ENCODE assay signal across 20 cellular contexts in genomic region chr14:32225378-32225920, GRCh38. TPM values are rescaled to one million over a fixed set of nuclear protein-coding genes. Genes with fewer than 3 reads are reported as not detected.
DNase-seq lines count a peak whose midpoint lies in the region; ATAC-seq, FAIRE-seq and TF ChIP-seq lines count a peak whose summit lies in the region.
"Had no signal": no experiment of that assay in that cellular context is flagged by ENCODE, and none has a peak within 500 bp of the region (broad histone marks: within the 10 kb centered on the region; RNA-seq: fewer than 3 reads in every experiment).

No MANE protein-coding gene starts in this region.

- H3K36me3 ChIP-seq in mesodermal cell (ENCODE audit: control insufficient read depth, insufficient read depth, low read length) (no peaks in the 10 kb centered on the region), upper lobe of left lung (no peaks in the 10 kb centered on the region)
- H3K36me3 ChIP-seq: pancreas had no signal

- peak overlapping the region; percentile 93 for H3K27ac Mint-ChIP-seq in chondrocyte (ENCODE audit: unreplicated experiment)
- H3K27ac Mint-ChIP-seq in activated CD4-positive, alpha-beta T cell treated with anti-CD3 and anti-CD28 coated beads for 36 hours, result no peak overlapping the region
- H3K27ac Mint-ChIP-seq: activated T-helper 17 cell treated with anti-CD3 and anti-CD28 coated beads, Interleukin-2, amount 50 U/mL, for 72 hours; CD14-positive monocyte had no signal

- H3K9me3 Mint-ChIP-seq in chondrocyte (ENCODE audit: low read depth), result no peaks in the 10 kb centered on the region
- no peaks in the 10 kb centered on the region for H3K9me3 Mint-ChIP-seq in activated CD4-positive, alpha-beta T cell treated with anti-CD3 and anti-CD28 coated beads for 36 hours (ENCODE audit: low read depth)
- H3K9me3 Mint-ChIP-seq: activated T-helper 17 cell treated with anti-CD3 and anti-CD28 coated beads, Interleukin-2, amount 50 U/mL, for 72 hours; CD14-positive monocyte had no signal

- H3K4me3 ChIP-seq in mesodermal cell (ENCODE audit: extremely low read depth, insufficient read depth, low read length, poor library complexity, severe bottlenecking) (no peak overlapping the region), upper lobe of left lung (no peak overlapping the region)
- H3K4me3 ChIP-seq: pancreas, SK-N-MC had no signal

- no peaks in the 10 kb centered on the region for H3K36me3 Mint-ChIP-seq in chondrocyte (ENCODE audit: low read depth)
- H3K36me3 Mint-ChIP-seq in activated CD4-positive, alpha-beta T cell treated with anti-CD3 and anti-CD28 coated beads for 36 hours (ENCODE audit: low read depth), result no peaks in the 10 kb centered on the region
- H3K36me3 Mint-ChIP-seq: CD14-positive monocyte had no signal

- TF ChIP-seq CTCF in chondrocyte (IDR thresholded peaks at IDR 0.05) (no peak), upper lobe of left lung (IDR thresholded peaks at IDR 0.05) (no peak)

- H3K27me3 ChIP-seq in upper lobe of left lung, result no peaks in the 10 kb centered on the region
- H3K27me3 ChIP-seq: pancreas had no signal

- WGBS in mesodermal cell (ENCODE audit: insufficient coverage in 2 of 2), 2 experiments, result 78 to 100% methylated on average over 1 of the region's 1 CpG
- whole genome bisulfite sequencing in upper lobe of left lung, 2 donors, result 0 to 72% methylated on average over 1 of the region's 1 CpG

- no peaks in the 10 kb centered on the region for H3K27me3 Mint-ChIP-seq in chondrocyte (ENCODE audit: low read depth)
- H3K27me3 Mint-ChIP-seq in activated CD4-positive, alpha-beta T cell treated with anti-CD3 and anti-CD28 coated beads for 36 hours, result no peaks in the 10 kb centered on the region

- POLR2A ChIA-PET in activated CD4-positive, alpha-beta T cell treated with anti-CD3 and anti-CD28 coated beads for 36 hours (lab: Charles Lee), result no interaction called here

- FAIRE-seq in HTR-8/SVneo (lab: Jason Lieb, UNC), result no peak
- FAIRE-seq: endothelial cell of umbilical vein, pancreas, TTC549 had no signal

- no peaks in the 10 kb centered on the region for H3K9me3 ChIP-seq in mesodermal cell (ENCODE audit: control insufficient read depth, low read length)
- no peaks in the 10 kb centered on the region for H3K9me3 ChIP-seq in upper lobe of left lung
- H3K9me3 ChIP-seq: pancreas had no signal

- peaks cover 44% of the 10 kb centered on the region for H3K4me1 Mint-ChIP-seq in chondrocyte (ENCODE audit: low read depth)
- H3K4me1 Mint-ChIP-seq in activated CD4-positive, alpha-beta T cell treated with anti-CD3 and anti-CD28 coated beads for 36 hours, result no peaks in the 10 kb centered on the region
- H3K4me1 Mint-ChIP-seq: activated T-helper 17 cell treated with anti-CD3 and anti-CD28 coated beads, Interleukin-2, amount 50 U/mL, for 72 hours had no signal

- TF ChIP-seq POLR2A in upper lobe of left lung (IDR thresholded peaks at IDR 0.05), result no peak

- no peak for TF ChIP-seq EP300 in upper lobe of left lung (IDR thresholded peaks at IDR 0.05)

- no peak overlapping the region for H3K4me3 Mint-ChIP-seq in chondrocyte (ENCODE audit: unreplicated experiment)
- no peak overlapping the region for H3K4me3 Mint-ChIP-seq in activated CD4-positive, alpha-beta T cell treated with anti-CD3 and anti-CD28 coated beads for 36 hours
- H3K4me3 Mint-ChIP-seq: activated T-helper 17 cell treated with anti-CD3 and anti-CD28 coated beads, Interleukin-2, amount 50 U/mL, for 72 hours; CD14-positive monocyte had no signal

- H3K4me1 ChIP-seq in mesodermal cell (ENCODE audit: control insufficient read depth, insufficient read depth, low read length, poor library complexity, severe bottlenecking) (peaks cover 2% of the 10 kb centered on the region), upper lobe of left lung (peaks cover 0 to 7% (median 0%) of the 10 kb centered on the region in 4 donors)
- H3K4me1 ChIP-seq: pancreas had no signal

- intact Hi-C loops in activated CD4-positive, alpha-beta T cell treated with anti-CD3 and anti-CD28 coated beads for 36 hours (cut with DNase I, micrococcal nuclease), result no loop called here

- DNase-seq in NCI-H146 (lab: John Stamatoyannopoulos, UW), result peak; percentile 34
- DNase-seq in NCI-H146 treated with DMSO at 0.1 percent for 48 hours (lab: John Stamatoyannopoulos, UW; ENCODE audit: unreplicated experiment), result no peak
- no peak for DNase-seq in chondrocyte (ENCODE audit: low spot score)
- DNase-seq in upper lobe of left lung, result no peak
- DNase-seq in SKM-1 (lab: John Stamatoyannopoulos, UW; ENCODE audit: unreplicated experiment), result no peak
- DNase-seq in HTR-8/SVneo (ENCODE audit: insufficient read length, low spot score), result no peak
- DNase-seq in activated CD4-positive, alpha-beta T cell treated with anti-CD3 and anti-CD28 coated beads for 36 hours, result no peak
- DNase-seq: activated CD8-positive, alpha-beta memory T cell treated with anti-CD3 and anti-CD28 coated beads for 24 hours; GOT3; NCI-H1417 treated with DMSO at 0.1 percent for 48 hours; stimulated activated CD4-positive, alpha-beta T cell treated with anti-CD3 and anti-CD28 coated beads, Interleukin-12 subunit alpha, Interleukin-12 subunit beta, amount 100 ng/mL, for 4 hours had no signal

- H3K27ac ChIP-seq in mesodermal cell (ENCODE audit: low read depth, low read length, severe bottlenecking) (peak overlapping the region; percentile 3), upper lobe of left lung (peak overlapping the region; percentile 52 to 76 (median 58))
- H3K27ac ChIP-seq: 22Rv1, pancreas, SK-N-MC had no signal

- ATAC-seq in upper lobe of left lung (ENCODE audit: low FRiP score in 2 of 2), result no peak
- ATAC-seq in activated CD4-positive, alpha-beta T cell treated with anti-CD3 and anti-CD28 coated beads for 36 hours, result no peak
- ATAC-seq: activated T-helper 17 cell treated with anti-CD3 and anti-CD28 coated beads, Interleukin-2, amount 50 U/mL, for 72 hours had no signal

- CTCF ChIA-PET in activated CD4-positive, alpha-beta T cell treated with anti-CD3 and anti-CD28 coated beads for 36 hours (lab: Charles Lee), result interaction anchor here (0.6 to 1.0 kb wide), 3 partner anchors 19 to 153 kb away, joined by 3 to 7 read pairs (median 3); partner anchors contain the start of gene RNU6-8

RNA-seq across cellular contexts. Expression of gene RNU6-8, which starts 22.4 kb away (rescaled TPM):
- total RNA-seq in chondrocyte (not detected in 3 replicates), upper lobe of left lung (not detected)
- not detected for polyA plus RNA-seq in mesodermal cell (2013, experiment 1 of 2)
- not detected for polyA plus RNA-seq in mesodermal cell (2013, experiment 2 of 2)
- total RNA-seq in activated CD4-positive, alpha-beta T cell treated with anti-CD3 and anti-CD28 coated beads for 36 hours, result not detected
- total RNA-seq: activated T-helper 17 cell treated with anti-CD3 and anti-CD28 coated beads, Interleukin-2, amount 50 U/mL, for 72 hours; endothelial cell of umbilical vein; pancreas had no signal
- polyA plus RNA-seq: adipose tissue, CD14-positive monocyte, endothelial cell of umbilical vein, pancreas had no signal

RNA-seq across cellular contexts. Expression of gene RNU6-7, which starts 23.6 kb away (rescaled TPM):
- not detected in 3 replicates for total RNA-seq in chondrocyte
- not detected for polyA plus RNA-seq in mesodermal cell (2013, experiment 1 of 2)
- not detected for polyA plus RNA-seq in mesodermal cell (2013, experiment 2 of 2)
- total RNA-seq in upper lobe of left lung, result not detected
- total RNA-seq in activated CD4-positive, alpha-beta T cell treated with anti-CD3 and anti-CD28 coated beads for 36 hours, result not detected
- total RNA-seq: activated T-helper 17 cell treated with anti-CD3 and anti-CD28 coated beads, Interleukin-2, amount 50 U/mL, for 72 hours; endothelial cell of umbilical vein; pancreas had no signal
- polyA plus RNA-seq: adipose tissue, CD14-positive monocyte, endothelial cell of umbilical vein, pancreas had no signal
